15 cellular contexts compared by ENCODE assay signal in genomic region chr2:208999911-209000310, GRCh38.
"Had no signal": no experiment of that assay in that cellular context is flagged by ENCODE, and none has a peak within 500 bp of the region (broad histone marks: within the 10 kb centered on the region; RNA-seq: fewer than 3 reads in every experiment).

No MANE protein-coding gene starts in this region.

- DNase-seq: central memory CD4-positive, alpha-beta T cell; effector CD4-positive, alpha-beta T cell; endodermal cell; gastrocnemius medialis; heart right ventricle; natural killer cell; sigmoid colon; stimulated activated CD4-positive, alpha-beta T cell treated with anti-CD3 and anti-CD28 coated beads, Interleukin-2, amount 100 ng/mL, for 24 hours; stimulated activated naive CD4-positive, alpha-beta T cell treated with Interleukin-2 at 50 U/mL for 16 hours; thyroid gland had no signal

- H3K27ac ChIP-seq: coronary artery, gastrocnemius medialis, heart right ventricle, right atrium auricular region, sigmoid colon, skin epidermis, suprapubic skin, thyroid gland had no signal

- H3K4me3 ChIP-seq: coronary artery, gastrocnemius medialis, heart right ventricle, right atrium auricular region, sigmoid colon, skin epidermis, suprapubic skin, thyroid gland had no signal

- H3K36me3 Mint-ChIP-seq: natural killer cell had no signal

- H3K4me3 Mint-ChIP-seq: endodermal cell, natural killer cell, neural crest cell had no signal

- H3K27ac Mint-ChIP-seq: endodermal cell, natural killer cell had no signal

- H3K27me3 ChIP-seq: gastrocnemius medialis, heart right ventricle, right atrium auricular region, sigmoid colon, suprapubic skin, thyroid gland had no signal

- ATAC-seq: gastrocnemius medialis, heart right ventricle, natural killer cell had no signal

- H3K9me3 Mint-ChIP-seq: neural crest cell had no signal

- H3K4me1 Mint-ChIP-seq: endodermal cell, natural killer cell, neural crest cell had no signal

- H3K9me3 ChIP-seq: gastrocnemius medialis, right atrium auricular region, sigmoid colon, suprapubic skin, thyroid gland had no signal

- H3K36me3 ChIP-seq: gastrocnemius medialis, heart right ventricle, right atrium auricular region, sigmoid colon, suprapubic skin, thyroid gland had no signal

- H3K4me1 ChIP-seq: gastrocnemius medialis, heart right ventricle, right atrium auricular region, sigmoid colon, thyroid gland had no signal
